8 cellular contexts compared by ENCODE assay signal in the genomic region with DNA sequence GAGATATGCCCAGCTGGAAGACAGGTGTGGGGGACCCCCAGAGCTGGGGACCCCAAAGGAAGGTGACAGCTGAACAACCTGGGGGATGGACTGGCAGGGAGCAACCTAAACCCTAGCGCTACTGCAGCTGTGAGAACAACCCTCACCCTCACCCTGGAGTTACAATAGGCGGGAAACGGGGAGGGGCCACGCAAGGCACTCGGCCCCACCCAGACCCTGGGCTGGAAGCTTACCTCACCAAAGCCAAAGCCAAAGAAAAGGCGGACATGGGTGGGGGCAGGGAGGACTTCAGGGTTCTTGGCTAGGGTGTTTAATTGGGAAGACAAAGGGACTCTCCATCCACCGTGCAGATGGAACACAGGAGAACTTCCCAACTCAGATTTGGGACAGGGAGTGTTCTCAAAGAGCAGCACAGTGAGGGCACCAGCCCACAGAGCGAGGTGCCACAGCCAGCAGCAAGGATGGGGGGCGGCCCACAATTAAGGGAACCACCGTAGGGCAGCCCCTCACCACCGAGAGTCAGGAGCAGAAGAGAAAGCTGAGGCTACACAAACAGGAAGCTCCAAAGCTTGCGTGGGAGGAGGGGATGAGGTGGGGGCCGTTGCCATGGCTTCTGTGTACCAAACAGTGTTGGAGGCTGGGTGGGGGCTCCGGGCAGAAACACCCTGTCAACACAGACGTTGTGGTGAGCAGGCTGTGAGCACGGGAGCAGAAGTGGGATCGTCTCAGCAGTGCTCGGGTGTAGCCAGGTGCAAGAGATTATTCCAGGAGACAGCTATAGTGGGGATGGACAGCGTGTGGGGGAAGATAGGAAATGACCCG. TPM values are rescaled to one million over a fixed set of nuclear protein-coding genes. Genes with fewer than 3 reads are reported as not detected.
DNase-seq lines count a peak whose midpoint lies in the region; ATAC-seq and TF ChIP-seq lines count a peak whose summit lies in the region.

No MANE protein-coding gene starts in this region.

- H3K36me3 ChIP-seq in IMR-90 (ENCODE audit: control insufficient read depth, insufficient read depth, low read length) = peaks cover 25% of the 10 kb centered on the region
- peaks cover 23 to 24% of the 10 kb centered on the region in 2 experiments for H3K36me3 ChIP-seq in SK-N-SH (replicated peaks in 1 of 2; ENCODE audit: control insufficient read depth in 1 of 2, insufficient read depth in 2 of 2, low read length in 1 of 2)
- H3K36me3 ChIP-seq in sigmoid colon = peaks cover 8 to 25% (median 17%) of the 10 kb centered on the region in 4 donors

- peak overlapping the region; percentile 90 for H3K56ac ChIP-seq in IMR-90 (ENCODE audit: extremely low read depth, insufficient read depth, low read length)

- H3K9me3 ChIP-seq in IMR-90 (ENCODE audit: control insufficient read depth, insufficient read depth, low read length) = no peaks in the 10 kb centered on the region
- no peaks in the 10 kb centered on the region for H3K9me3 ChIP-seq in SK-N-SH
- no peaks in the 10 kb centered on the region for H3K9me3 ChIP-seq in sigmoid colon

- H3K9ac ChIP-seq in IMR-90 (ENCODE audit: low read depth, low read length) (peak overlapping the region; percentile 77), SK-N-SH (peak overlapping the region; percentile 100)

- peaks cover 55% of the 10 kb centered on the region for H4K20me1 ChIP-seq in IMR-90 (ENCODE audit: insufficient read depth, low read length)
- H4K20me1 ChIP-seq in SK-N-SH (ENCODE audit: insufficient read depth) = peaks cover 51% of the 10 kb centered on the region

- H4K8ac ChIP-seq in IMR-90 (ENCODE audit: low read depth in 2 of 2, low read length in 2 of 2) = peak overlapping the region; percentile 80 to 85

- peaks cover 27% of the 10 kb centered on the region for H3K9me1 ChIP-seq in IMR-90 (ENCODE audit: insufficient read depth, low read length)

- POLR2A ChIA-PET in IMR-90 (lab: Charles Lee; ENCODE audit: unreplicated experiment) (interaction anchor here (0.7 kb wide), 1 partner anchor 164 kb away, joined by 3 read pairs; no protein-coding TSS in a partner anchor), SK-N-SH (lab: Yijun Ruan, JAX) (interaction anchor here (0.6 to 1.1 kb wide), 2 partner anchors 9 to 22 kb away, joined by 3 read pairs; a partner anchor contains a TSS)

- BruUV-seq in IMR-90 (replicated peaks; lab: Mats Ljungman, UMichigan) = TSS peak; percentile 28

- dilution Hi-C loops in IMR-90 (cut with HindIII; ENCODE audit: low sequenced_read_pairs, unreplicated experiment) = no loop called here

- peaks cover 21% of the 10 kb centered on the region for H3F3A ChIP-seq in SK-N-SH (replicated peaks; ENCODE audit: insufficient read depth)

- CTCF ChIA-PET in IMR-90 (lab: Yijun Ruan, JAX) (interaction anchor here (0.6 to 1.1 kb wide), 3 partner anchors 34 to 1067 kb away, joined by 3 read pairs; no protein-coding TSS in a partner anchor), SK-N-SH (lab: Yijun Ruan, JAX) (interaction anchor here (0.7 to 22.3 kb wide), 11 partner anchors 11 to 141 kb away, joined by 3 to 460 read pairs (median 5); no protein-coding TSS in a partner anchor)

- in situ Hi-C loops in IMR-90 (cut with MboI; ENCODE audit: low sequenced_read_pairs) = no loop called here

- peak overlapping the region; percentile 91 for H3K23ac ChIP-seq in IMR-90 (ENCODE audit: low read depth, low read length)

- peak overlapping the region; percentile 100 for H2AK9ac ChIP-seq in IMR-90 (replicated peaks; ENCODE audit: low read depth, low read length, poor library complexity)

- H2BK15ac ChIP-seq in IMR-90 (ENCODE audit: low read depth, low read length) = peak overlapping the region; percentile 33; the same call in 2 of the 3 replicates

- peak overlapping the region; percentile 86 for H3K27ac ChIP-seq in IMR-90 (ENCODE audit: insufficient read depth, low read length)
- H3K27ac ChIP-seq in SK-N-SH (ENCODE audit: low read depth in 2 of 2, low read length in 1 of 2) = peak overlapping the region; percentile 73 to 97
- H3K27ac ChIP-seq in sigmoid colon = peak overlapping the region; percentile 86 to 98 (median 95)

- H3K36me3 Mint-ChIP-seq in activated naive CD4-positive, alpha-beta T cell treated with anti-CD3 and anti-CD28 coated beads, Interleukin-2, amount 50 U/mL, for 72 hours = peaks cover 29 to 55% of the 10 kb centered on the region in 2 donors

- H2BK5ac ChIP-seq in IMR-90 (ENCODE audit: low read depth, low read length, poor library complexity, severe bottlenecking) = peak overlapping the region; percentile 78

- no peak; the same call in 1 of the 2 replicates for TF ChIP-seq RAD21 in IMR-90 (IDR thresholded peaks at IDR 0.05; ENCODE audit: low read length)
- no peak for TF ChIP-seq RAD21 in SK-N-SH (IDR thresholded peaks at IDR 0.05; ENCODE audit: low read length)

- TF ChIP-seq CTCF in IMR-90 (conservative IDR thresholded peaks at IDR 0.05; ENCODE audit: low read depth, low read length) (no peak), SK-N-SH (IDR thresholded peaks at IDR 0.05) (no peak), sigmoid colon (IDR thresholded peaks at IDR 0.05) (no peak)

- 0% methylated on average over 7 of the region's 20 CpGs; no CpG with 5 or more reads in 1 of the 2 experiments for WGBS in IMR-90 (ENCODE audit: extremely low coverage in 2 of 2, insufficient read length in 1 of 2), 2 experiments
- WGBS in SK-N-SH (ENCODE audit: low lambda C conversion rate) = 50% methylated on average over 19 of the region's 20 CpGs
- WGBS in sigmoid colon, 2 donors = 1% methylated on average over 20 of the region's 20 CpGs

- ATAC-seq in GM21576 (IDR thresholded peaks at IDR 0.05; ENCODE audit: unreplicated experiment) = peak; percentile 34
- ATAC-seq in IMR-90 (ENCODE audit: low read depth) = peak; percentile 22
- peak; percentile 49 to 66 for ATAC-seq in activated naive CD4-positive, alpha-beta T cell treated with anti-CD3 and anti-CD28 coated beads, Interleukin-2, amount 50 U/mL, for 72 hours
- peak; percentile 62 for ATAC-seq in left ventricle myocardium superior

- no peaks in the 10 kb centered on the region for H3K9me3 Mint-ChIP-seq in activated naive CD4-positive, alpha-beta T cell treated with anti-CD3 and anti-CD28 coated beads, Interleukin-2, amount 50 U/mL, for 72 hours

- H2BK120ac ChIP-seq in IMR-90 (ENCODE audit: low read depth, low read length) = peak overlapping the region; percentile 94

- H3K79me2 ChIP-seq in SK-N-SH (ENCODE audit: insufficient read depth) = peaks cover 79% of the 10 kb centered on the region

- intact Hi-C loops in IMR-90 (cut with micrococcal nuclease) (loop anchor here (2.0 to 10.0 kb wide), 3 partner anchors 33 to 291 kb away; no protein-coding TSS in a partner anchor), left ventricle myocardium superior (cut with micrococcal nuclease) (no loop called here), sigmoid colon (cut with DNase I) (loop anchor here (2.0 to 10.0 kb wide), 2 partner anchors 69 to 139 kb away; a partner anchor contains a TSS)

- H2AFZ ChIP-seq in IMR-90 (replicated peaks; ENCODE audit: low read length, poor library complexity) = peak overlapping the region; percentile 54
- H2AFZ ChIP-seq in SK-N-SH (ENCODE audit: low read depth) = no peak overlapping the region

- peak overlapping the region; percentile 64 for H2BK20ac ChIP-seq in IMR-90 (ENCODE audit: low read depth, low read length)

- peaks cover 19% of the 10 kb centered on the region for H3K4me1 ChIP-seq in IMR-90 (ENCODE audit: control insufficient read depth, insufficient read depth, low read length)
- H3K4me1 ChIP-seq in SK-N-SH (ENCODE audit: control insufficient read depth in 1 of 2, insufficient read depth in 2 of 2, low read depth in 1 of 2, low read length in 1 of 2) = peaks cover 29 to 35% of the 10 kb centered on the region in 2 experiments; a peak in 3 of 4 replicates
- peaks cover 0 to 53% (median 36%) of the 10 kb centered on the region in 4 donors for H3K4me1 ChIP-seq in sigmoid colon

- H3K9me2 ChIP-seq in SK-N-SH = no peaks in the 10 kb centered on the region

- TF ChIP-seq EP300 in SK-N-SH (IDR thresholded peaks at IDR 0.05; ENCODE audit: borderline replicate concordance in 1 of 2, low read depth in 1 of 2, low read length in 1 of 2) = no peak
- TF ChIP-seq EP300 in sigmoid colon (IDR thresholded peaks at IDR 0.05) = peak in 1 of 4 donors; percentile 33

- H3K18ac ChIP-seq in IMR-90 (ENCODE audit: low read depth, low read length) = peak overlapping the region; percentile 84

- peak overlapping the region; percentile 80 for H4K5ac ChIP-seq in IMR-90 (ENCODE audit: low read depth, low read length)

- H3K14ac ChIP-seq in IMR-90 (replicated peaks; ENCODE audit: low read depth, low read length) = peak overlapping the region; percentile 87

- H3K27me3 ChIP-seq in IMR-90 (ENCODE audit: control insufficient read depth, insufficient read depth, low read length) (no peaks in the 10 kb centered on the region), SK-N-SH (ENCODE audit: insufficient read depth) (no peaks in the 10 kb centered on the region), sigmoid colon (no peaks in the 10 kb centered on the region)

- peak overlapping the region; percentile 98 to 100 for H3K27ac Mint-ChIP-seq in activated naive CD4-positive, alpha-beta T cell treated with anti-CD3 and anti-CD28 coated beads, Interleukin-2, amount 50 U/mL, for 72 hours

- H3K4me2 ChIP-seq in IMR-90 (ENCODE audit: low read depth, low read length) (peak overlapping the region; percentile 91), SK-N-SH (peak overlapping the region; percentile 93)

- H3K4me3 ChIP-seq in IMR-90 (ENCODE audit: insufficient read depth, low read depth, low read length) (peak overlapping the region; percentile 83), SK-N-SH (ENCODE audit: low read depth in 2 of 2, low read length in 1 of 2) (peak overlapping the region; percentile 91 to 97), sigmoid colon (peak overlapping the region; percentile 70 to 80 (median 76))

- peak overlapping the region; percentile 95 for H3K4ac ChIP-seq in IMR-90 (ENCODE audit: low read depth, low read length)

- TF ChIP-seq POLR2A in IMR-90 (IDR thresholded peaks at IDR 0.05; ENCODE audit: low read depth, low read length) = peak; percentile 81
- no peak for TF ChIP-seq POLR2A in sigmoid colon (IDR thresholded peaks at IDR 0.05)

- peaks cover 5 to 58% of the 10 kb centered on the region in 2 experiments; a peak in 3 of 4 replicates for H3K79me1 ChIP-seq in IMR-90 (ENCODE audit: low read depth in 1 of 2, low read length in 2 of 2)

- peak overlapping the region; percentile 96 for H4K91ac ChIP-seq in IMR-90 (ENCODE audit: insufficient read depth, low read depth, low read length)

- peak overlapping the region; percentile 75 for H2AK5ac ChIP-seq in IMR-90 (ENCODE audit: low read depth, low read length)

- DNase-seq in DMS153 treated with DMSO at 0.1 percent for 48 hours (lab: John Stamatoyannopoulos, UW; ENCODE audit: unreplicated experiment) (peak; percentile 92), IMR-90 (peak; percentile 83), SK-N-SH (no peak), left ventricle myocardium superior (peak; percentile 88), sigmoid colon (peak; percentile 91), OCI-M2 (lab: John Stamatoyannopoulos, UW; ENCODE audit: unreplicated experiment) (no peak)
- peak; percentile 83 to 90 for DNase-seq in activated naive CD4-positive, alpha-beta T cell treated with anti-CD3 and anti-CD28 coated beads, Interleukin-2, amount 50 U/mL, for 72 hours (ENCODE audit: low spot score in 2 of 2)

RNA-seq across cellular contexts. Expression of a gene that starts 1.9 kb away (rescaled TPM):
- total RNA-seq in IMR-90 (2012; rRNA removed) (365 and 440 TPM in 2 replicates), left ventricle myocardium superior (104 TPM), sigmoid colon (100 to 1,000 TPM in 2 of 4 donors, 10 to 100 TPM in 2; 88.8 to 109 (median 99.0) TPM)
- polyA plus RNA-seq in IMR-90 (2012; rRNA removed) (634 and 646 TPM in 2 replicates), SK-N-SH (2012; rRNA removed) (625 and 646 TPM in 2 replicates), sigmoid colon (100 to 1,000 TPM; 383 to 770 (median 531) TPM)
- polyA plus RNA-seq in IMR-90 (2012; cell fraction: cytosol; rRNA removed) = 328 and 686 TPM in 2 replicates
- polyA plus RNA-seq in IMR-90 (2012; cell fraction: nucleus; rRNA removed; ENCODE audit: low replicate concordance) = 327 and 351 TPM in 2 replicates
- 361 and 510 TPM in 2 replicates for polyA plus RNA-seq in SK-N-SH (2012; cell fraction: cytosol; rRNA removed)
- polyA plus RNA-seq in SK-N-SH (2012; cell fraction: nucleus; rRNA removed) = 304 and 445 TPM in 2 replicates
- total RNA-seq in activated naive CD4-positive, alpha-beta T cell treated with anti-CD3 and anti-CD28 coated beads, Interleukin-2, amount 50 U/mL, for 72 hours = 100 to 1,000 TPM; 391 to 559 TPM

RNA-seq across cellular contexts. Expression of a gene that starts 22.0 kb away (rescaled TPM):
- total RNA-seq in IMR-90 (2012; rRNA removed) (not detected in 2 replicates), left ventricle myocardium superior (0.79 TPM), sigmoid colon (under 1 TPM in 1 of 4 donors, not detected in 3; under 0.01 TPM)
- polyA plus RNA-seq in IMR-90 (2012; rRNA removed) (0.05 and 0.07 TPM in 2 replicates), SK-N-SH (2012; rRNA removed) (0.86 and 2.4 TPM in 2 replicates), sigmoid colon (10 to 100 TPM in 2 of 3 donors, 1 to 10 TPM in 1; 6.9 to 16.3 (median 11.4) TPM)
- 0.02 and 0.05 TPM in 2 replicates for polyA plus RNA-seq in IMR-90 (2012; cell fraction: cytosol; rRNA removed)
- polyA plus RNA-seq in IMR-90 (2012; cell fraction: nucleus; rRNA removed; ENCODE audit: low replicate concordance) = 0.07 and 0.29 TPM in 2 replicates
- polyA plus RNA-seq in SK-N-SH (2012; cell fraction: cytosol; rRNA removed) = 0.62 and 1.3 TPM in 2 replicates
- 6.9 and 10.8 TPM in 2 replicates for polyA plus RNA-seq in SK-N-SH (2012; cell fraction: nucleus; rRNA removed)
- total RNA-seq in activated naive CD4-positive, alpha-beta T cell treated with anti-CD3 and anti-CD28 coated beads, Interleukin-2, amount 50 U/mL, for 72 hours = not detected

RNA-seq across cellular contexts. Expression of a gene that starts 23.4 kb away (rescaled TPM):
- total RNA-seq in IMR-90 (2012; rRNA removed) = 0.56 and 0.72 TPM in 2 replicates
- 0.51 and 0.55 TPM in 2 replicates for polyA plus RNA-seq in IMR-90 (2012; rRNA removed)
- 0.14 and 0.71 TPM in 2 replicates for polyA plus RNA-seq in IMR-90 (2012; cell fraction: cytosol; rRNA removed)
- 0.63 and 1.3 TPM in 2 replicates for polyA plus RNA-seq in IMR-90 (2012; cell fraction: nucleus; rRNA removed; ENCODE audit: low replicate concordance)
- polyA plus RNA-seq in SK-N-SH (2012; rRNA removed) = 0.57 and 0.74 TPM in 2 replicates
- polyA plus RNA-seq in SK-N-SH (2012; cell fraction: cytosol; rRNA removed) = 0.51 and 0.66 TPM in 2 replicates
- 0.95 and 2.1 TPM in 2 replicates for polyA plus RNA-seq in SK-N-SH (2012; cell fraction: nucleus; rRNA removed)
- 1 to 10 TPM; 1.2 to 2.8 TPM for total RNA-seq in activated naive CD4-positive, alpha-beta T cell treated with anti-CD3 and anti-CD28 coated beads, Interleukin-2, amount 50 U/mL, for 72 hours
- total RNA-seq in left ventricle myocardium superior = 1.7 TPM
- total RNA-seq in sigmoid colon = 1 to 10 TPM in 1 of 4 donors, under 1 TPM in 1, not detected in 2; 0.81 to 1.8 TPM
- polyA plus RNA-seq in sigmoid colon = 1 to 10 TPM in 1 of 3 donors, under 1 TPM in 1, not detected in 1; 0.29 to 1.2 TPM

RNA-seq across cellular contexts. Expression of a gene that starts 30.6 kb away (rescaled TPM):
- total RNA-seq in IMR-90 (2012; rRNA removed) = 0.18 and 0.28 TPM in 2 replicates
- 0.27 and 0.67 TPM in 2 replicates for polyA plus RNA-seq in IMR-90 (2012; rRNA removed)
- polyA plus RNA-seq in IMR-90 (2012; cell fraction: cytosol; rRNA removed) = 0.14 and 0.19 TPM in 2 replicates
- 0.07 TPM in 1 of 2 replicates, not detected in the other for polyA plus RNA-seq in IMR-90 (2012; cell fraction: nucleus; rRNA removed; ENCODE audit: low replicate concordance)
- 0.12 and 0.19 TPM in 2 replicates for polyA plus RNA-seq in SK-N-SH (2012; rRNA removed)
- 0.08 and 0.18 TPM in 2 replicates for polyA plus RNA-seq in SK-N-SH (2012; cell fraction: cytosol; rRNA removed)
- polyA plus RNA-seq in SK-N-SH (2012; cell fraction: nucleus; rRNA removed) = 0.08 and 0.18 TPM in 2 replicates
- total RNA-seq in activated naive CD4-positive, alpha-beta T cell treated with anti-CD3 and anti-CD28 coated beads, Interleukin-2, amount 50 U/mL, for 72 hours = not detected
- total RNA-seq in left ventricle myocardium superior = not detected
- total RNA-seq in sigmoid colon = not detected
- polyA plus RNA-seq in sigmoid colon = under 1 TPM in 1 of 3 donors, not detected in 2; 0.15 TPM

Comparison
In these comparisons a context has a peak if more than half of its experiments do, and no peak if none do; other contexts are left out.
1. DNase-seq: peak in DMS153 treated with DMSO at 0.1 percent for 48 hours (single experiment), IMR-90 (single experiment), activated naive CD4-positive, alpha-beta T cell treated with anti-CD3 and anti-CD28 coated beads, Interleukin-2, amount 50 U/mL, for 72 hours (2 of 2), left ventricle myocardium superior (single experiment) and sigmoid colon (single experiment); none in SK-N-SH (single experiment) and OCI-M2 (single experiment).
2. Peak in every context shown above with its lines, with median percentiles within 50 percentile points of each other: ATAC-seq, H3K27ac ChIP-seq and H3K4me3 ChIP-seq.